Comparison of ENCODE assay signal across 1 cellular context in the genomic region with DNA sequence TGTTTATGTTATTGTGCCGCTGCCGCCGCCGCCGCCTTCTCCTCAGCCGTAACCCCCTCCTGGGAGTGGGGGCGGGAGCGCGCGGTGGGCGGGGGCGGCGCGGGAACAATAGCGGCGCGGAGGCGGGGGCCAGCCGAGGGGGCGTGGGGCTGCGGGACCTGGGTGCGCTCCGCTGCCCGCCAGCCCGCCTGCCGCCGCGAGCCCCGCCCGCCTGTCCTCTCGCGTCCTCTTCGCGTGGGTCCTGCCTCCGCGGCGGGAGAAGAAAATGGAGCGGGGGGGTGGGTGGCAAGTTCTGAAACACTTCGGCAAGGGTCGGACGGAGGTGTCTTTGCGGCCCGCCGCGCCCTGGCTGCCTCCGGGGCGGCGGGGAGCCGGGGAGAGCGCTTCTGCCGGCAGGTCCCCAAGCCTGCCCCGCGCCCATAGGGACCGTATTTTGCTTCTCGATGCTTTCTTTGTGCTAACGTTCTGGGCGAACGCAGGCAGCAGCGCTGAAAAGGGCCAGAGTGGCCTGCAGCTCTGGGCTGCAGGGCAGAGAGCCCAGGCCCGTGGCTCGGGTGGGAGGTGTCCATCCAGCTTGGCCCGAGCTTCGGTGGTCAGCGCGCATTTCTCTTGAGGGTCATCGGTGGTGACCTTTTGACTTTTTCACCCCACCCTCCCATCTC.
TF ChIP-seq lines count a peak whose summit lies in the region.

No MANE protein-coding gene starts in this region.

TF ChIP-seq in HepG2, 621 proteins besides CTCF, POLR2A, EP300 and RAD21 (continued from another document):
- TF ChIP-seq, protein P1, sequence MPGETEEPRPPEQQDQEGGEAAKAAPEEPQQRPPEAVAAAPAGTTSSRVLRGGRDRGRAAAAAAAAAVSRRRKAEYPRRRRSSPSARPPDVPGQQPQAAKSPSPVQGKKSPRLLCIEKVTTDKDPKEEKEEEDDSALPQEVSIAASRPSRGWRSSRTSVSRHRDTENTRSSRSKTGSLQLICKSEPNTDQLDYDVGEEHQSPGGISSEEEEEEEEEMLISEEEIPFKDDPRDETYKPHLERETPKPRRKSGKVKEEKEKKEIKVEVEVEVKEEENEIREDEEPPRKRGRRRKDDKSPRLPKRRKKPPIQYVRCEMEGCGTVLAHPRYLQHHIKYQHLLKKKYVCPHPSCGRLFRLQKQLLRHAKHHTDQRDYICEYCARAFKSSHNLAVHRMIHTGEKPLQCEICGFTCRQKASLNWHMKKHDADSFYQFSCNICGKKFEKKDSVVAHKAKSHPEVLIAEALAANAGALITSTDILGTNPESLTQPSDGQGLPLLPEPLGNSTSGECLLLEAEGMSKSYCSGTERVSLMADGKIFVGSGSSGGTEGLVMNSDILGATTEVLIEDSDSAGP (CRISPR knock-in tag; IDR thresholded peaks at IDR 0.05; ENCODE audit: borderline replicate concordance) = 0 out of 2 replicates have a peak, but pooled peaks have one; percentile 9
- TF ChIP-seq MYC (CRISPR knock-in tag; IDR thresholded peaks at IDR 0.05; ENCODE audit: borderline replicate concordance) (peak; percentile 54; the same call in 1 of the 2 replicates), ZNF674 (CRISPR knock-in tag; IDR thresholded peaks at IDR 0.05; ENCODE audit: low read depth) (peak; percentile 62; the same call in 1 of the 2 replicates), ZNF337 (CRISPR knock-in tag; IDR thresholded peaks at IDR 0.05; ENCODE audit: borderline replicate concordance, low read depth) (no peak), NR2F1 (CRISPR knock-in tag; IDR thresholded peaks at IDR 0.05) (peak in 1 of 2 experiments; percentile 46; a peak in 1 of 4 replicates), ZBTB7A (CRISPR knock-in tag; IDR thresholded peaks at IDR 0.05) (0 out of 2 replicates have a peak, but pooled peaks have one; percentile 55), KDM5A (IDR thresholded peaks at IDR 0.05; ENCODE audit: borderline replicate concordance, low read length) (peak; percentile 37; the same call in 1 of the 2 replicates), HDAC1 (CRISPR knock-in tag; IDR thresholded peaks at IDR 0.05) (peak; percentile 49), PHF8 (CRISPR knock-in tag; IDR thresholded peaks at IDR 0.05) (0 out of 2 replicates have a peak, but pooled peaks have one; percentile 52), BORCS8-MEF2B (CRISPR knock-in tag; IDR thresholded peaks at IDR 0.05) (no peak), ZNF678 (CRISPR knock-in tag; IDR thresholded peaks at IDR 0.05) (0 out of 2 replicates have a peak, but pooled peaks have one; percentile 1), ASH2L (IDR thresholded peaks at IDR 0.05; ENCODE audit: insufficient read length, low read depth, low read length) (peak; percentile 82), TBX2 (CRISPR knock-in tag; IDR thresholded peaks at IDR 0.05; ENCODE audit: borderline replicate concordance) (0 out of 2 replicates have a peak, but pooled peaks have one; percentile 5), SPEN (CRISPR knock-in tag; IDR thresholded peaks at IDR 0.05; ENCODE audit: low read depth) (no peak), RBFOX2 (IDR thresholded peaks at IDR 0.05; ENCODE audit: low read depth, low read length) (no peak; the same call in 1 of the 2 replicates), KMT2A (CRISPR knock-in tag; IDR thresholded peaks at IDR 0.05) (0 out of 2 replicates have a peak, but pooled peaks have one; percentile 10)
- TF ChIP-seq, protein P2, sequence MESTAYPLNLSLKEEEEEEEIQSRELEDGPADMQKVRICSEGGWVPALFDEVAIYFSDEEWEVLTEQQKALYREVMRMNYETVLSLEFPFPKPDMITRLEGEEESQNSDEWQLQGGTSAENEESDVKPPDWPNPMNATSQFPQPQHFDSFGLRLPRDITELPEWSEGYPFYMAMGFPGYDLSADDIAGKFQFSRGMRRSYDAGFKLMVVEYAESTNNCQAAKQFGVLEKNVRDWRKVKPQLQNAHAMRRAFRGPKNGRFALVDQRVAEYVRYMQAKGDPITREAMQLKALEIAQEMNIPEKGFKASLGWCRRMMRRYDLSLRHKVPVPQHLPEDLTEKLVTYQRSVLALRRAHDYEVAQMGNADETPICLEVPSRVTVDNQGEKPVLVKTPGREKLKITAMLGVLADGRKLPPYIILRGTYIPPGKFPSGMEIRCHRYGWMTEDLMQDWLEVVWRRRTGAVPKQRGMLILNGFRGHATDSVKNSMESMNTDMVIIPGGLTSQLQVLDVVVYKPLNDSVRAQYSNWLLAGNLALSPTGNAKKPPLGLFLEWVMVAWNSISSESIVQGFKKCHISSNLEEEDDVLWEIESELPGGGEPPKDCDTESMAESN (CRISPR knock-in tag; conservative IDR thresholded peaks at IDR 0.05) = 0 out of 2 replicates have a peak, but pooled peaks have one; percentile 14
- TF ChIP-seq, protein P3, sequence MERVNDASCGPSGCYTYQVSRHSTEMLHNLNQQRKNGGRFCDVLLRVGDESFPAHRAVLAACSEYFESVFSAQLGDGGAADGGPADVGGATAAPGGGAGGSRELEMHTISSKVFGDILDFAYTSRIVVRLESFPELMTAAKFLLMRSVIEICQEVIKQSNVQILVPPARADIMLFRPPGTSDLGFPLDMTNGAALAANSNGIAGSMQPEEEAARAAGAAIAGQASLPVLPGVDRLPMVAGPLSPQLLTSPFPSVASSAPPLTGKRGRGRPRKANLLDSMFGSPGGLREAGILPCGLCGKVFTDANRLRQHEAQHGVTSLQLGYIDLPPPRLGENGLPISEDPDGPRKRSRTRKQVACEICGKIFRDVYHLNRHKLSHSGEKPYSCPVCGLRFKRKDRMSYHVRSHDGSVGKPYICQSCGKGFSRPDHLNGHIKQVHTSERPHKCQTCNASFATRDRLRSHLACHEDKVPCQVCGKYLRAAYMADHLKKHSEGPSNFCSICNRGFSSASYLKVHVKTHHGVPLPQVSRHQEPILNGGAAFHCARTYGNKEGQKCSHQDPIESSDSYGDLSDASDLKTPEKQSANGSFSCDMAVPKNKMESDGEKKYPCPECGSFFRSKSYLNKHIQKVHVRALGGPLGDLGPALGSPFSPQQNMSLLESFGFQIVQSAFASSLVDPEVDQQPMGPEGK (CRISPR knock-in tag; IDR thresholded peaks at IDR 0.05) = peak; percentile 51
- TF ChIP-seq, protein P4, sequence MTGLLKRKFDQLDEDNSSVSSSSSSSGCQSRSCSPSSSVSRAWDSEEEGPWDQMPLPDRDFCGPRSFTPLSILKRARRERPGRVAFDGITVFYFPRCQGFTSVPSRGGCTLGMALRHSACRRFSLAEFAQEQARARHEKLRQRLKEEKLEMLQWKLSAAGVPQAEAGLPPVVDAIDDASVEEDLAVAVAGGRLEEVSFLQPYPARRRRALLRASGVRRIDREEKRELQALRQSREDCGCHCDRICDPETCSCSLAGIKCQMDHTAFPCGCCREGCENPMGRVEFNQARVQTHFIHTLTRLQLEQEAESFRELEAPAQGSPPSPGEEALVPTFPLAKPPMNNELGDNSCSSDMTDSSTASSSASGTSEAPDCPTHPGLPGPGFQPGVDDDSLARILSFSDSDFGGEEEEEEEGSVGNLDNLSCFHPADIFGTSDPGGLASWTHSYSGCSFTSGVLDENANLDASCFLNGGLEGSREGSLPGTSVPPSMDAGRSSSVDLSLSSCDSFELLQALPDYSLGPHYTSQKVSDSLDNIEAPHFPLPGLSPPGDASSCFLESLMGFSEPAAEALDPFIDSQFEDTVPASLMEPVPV (CRISPR knock-in tag; IDR thresholded peaks at IDR 0.05) = 0 out of 2 replicates have a peak, but pooled peaks have one; percentile 16
- TF ChIP-seq, protein P5, sequence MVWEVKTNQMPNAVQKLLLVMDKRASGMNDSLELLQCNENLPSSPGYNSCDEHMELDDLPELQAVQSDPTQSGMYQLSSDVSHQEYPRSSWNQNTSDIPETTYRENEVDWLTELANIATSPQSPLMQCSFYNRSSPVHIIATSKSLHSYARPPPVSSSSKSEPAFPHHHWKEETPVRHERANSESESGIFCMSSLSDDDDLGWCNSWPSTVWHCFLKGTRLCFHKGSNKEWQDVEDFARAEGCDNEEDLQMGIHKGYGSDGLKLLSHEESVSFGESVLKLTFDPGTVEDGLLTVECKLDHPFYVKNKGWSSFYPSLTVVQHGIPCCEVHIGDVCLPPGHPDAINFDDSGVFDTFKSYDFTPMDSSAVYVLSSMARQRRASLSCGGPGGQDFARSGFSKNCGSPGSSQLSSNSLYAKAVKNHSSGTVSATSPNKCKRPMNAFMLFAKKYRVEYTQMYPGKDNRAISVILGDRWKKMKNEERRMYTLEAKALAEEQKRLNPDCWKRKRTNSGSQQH (CRISPR knock-in tag; IDR thresholded peaks at IDR 0.05; ENCODE audit: low read depth) = 0 out of 2 replicates have a peak, but pooled peaks have one; percentile 2
- TF ChIP-seq, protein P6, sequence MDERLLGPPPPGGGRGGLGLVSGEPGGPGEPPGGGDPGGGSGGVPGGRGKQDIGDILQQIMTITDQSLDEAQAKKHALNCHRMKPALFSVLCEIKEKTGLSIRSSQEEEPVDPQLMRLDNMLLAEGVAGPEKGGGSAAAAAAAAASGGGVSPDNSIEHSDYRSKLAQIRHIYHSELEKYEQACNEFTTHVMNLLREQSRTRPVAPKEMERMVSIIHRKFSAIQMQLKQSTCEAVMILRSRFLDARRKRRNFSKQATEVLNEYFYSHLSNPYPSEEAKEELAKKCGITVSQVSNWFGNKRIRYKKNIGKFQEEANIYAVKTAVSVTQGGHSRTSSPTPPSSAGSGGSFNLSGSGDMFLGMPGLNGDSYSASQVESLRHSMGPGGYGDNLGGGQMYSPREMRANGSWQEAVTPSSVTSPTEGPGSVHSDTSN (CRISPR knock-in tag; IDR thresholded peaks at IDR 0.05) = no peak
- TF ChIP-seq, protein P7, sequence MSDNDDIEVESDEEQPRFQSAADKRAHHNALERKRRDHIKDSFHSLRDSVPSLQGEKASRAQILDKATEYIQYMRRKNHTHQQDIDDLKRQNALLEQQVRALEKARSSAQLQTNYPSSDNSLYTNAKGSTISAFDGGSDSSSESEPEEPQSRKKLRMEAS (IDR thresholded peaks at IDR 0.05) = peak; percentile 29; the same call in 1 of the 2 replicates
- TF ChIP-seq, protein P8, sequence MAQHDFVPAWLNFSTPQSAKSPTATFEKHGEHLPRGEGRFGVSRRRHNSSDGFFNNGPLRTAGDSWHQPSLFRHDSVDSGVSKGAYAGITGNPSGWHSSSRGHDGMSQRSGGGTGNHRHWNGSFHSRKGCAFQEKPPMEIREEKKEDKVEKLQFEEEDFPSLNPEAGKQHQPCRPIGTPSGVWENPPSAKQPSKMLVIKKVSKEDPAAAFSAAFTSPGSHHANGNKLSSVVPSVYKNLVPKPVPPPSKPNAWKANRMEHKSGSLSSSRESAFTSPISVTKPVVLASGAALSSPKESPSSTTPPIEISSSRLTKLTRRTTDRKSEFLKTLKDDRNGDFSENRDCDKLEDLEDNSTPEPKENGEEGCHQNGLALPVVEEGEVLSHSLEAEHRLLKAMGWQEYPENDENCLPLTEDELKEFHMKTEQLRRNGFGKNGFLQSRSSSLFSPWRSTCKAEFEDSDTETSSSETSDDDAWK (CRISPR knock-in tag; IDR thresholded peaks at IDR 0.05) = no peak
- TF ChIP-seq, protein P9, sequence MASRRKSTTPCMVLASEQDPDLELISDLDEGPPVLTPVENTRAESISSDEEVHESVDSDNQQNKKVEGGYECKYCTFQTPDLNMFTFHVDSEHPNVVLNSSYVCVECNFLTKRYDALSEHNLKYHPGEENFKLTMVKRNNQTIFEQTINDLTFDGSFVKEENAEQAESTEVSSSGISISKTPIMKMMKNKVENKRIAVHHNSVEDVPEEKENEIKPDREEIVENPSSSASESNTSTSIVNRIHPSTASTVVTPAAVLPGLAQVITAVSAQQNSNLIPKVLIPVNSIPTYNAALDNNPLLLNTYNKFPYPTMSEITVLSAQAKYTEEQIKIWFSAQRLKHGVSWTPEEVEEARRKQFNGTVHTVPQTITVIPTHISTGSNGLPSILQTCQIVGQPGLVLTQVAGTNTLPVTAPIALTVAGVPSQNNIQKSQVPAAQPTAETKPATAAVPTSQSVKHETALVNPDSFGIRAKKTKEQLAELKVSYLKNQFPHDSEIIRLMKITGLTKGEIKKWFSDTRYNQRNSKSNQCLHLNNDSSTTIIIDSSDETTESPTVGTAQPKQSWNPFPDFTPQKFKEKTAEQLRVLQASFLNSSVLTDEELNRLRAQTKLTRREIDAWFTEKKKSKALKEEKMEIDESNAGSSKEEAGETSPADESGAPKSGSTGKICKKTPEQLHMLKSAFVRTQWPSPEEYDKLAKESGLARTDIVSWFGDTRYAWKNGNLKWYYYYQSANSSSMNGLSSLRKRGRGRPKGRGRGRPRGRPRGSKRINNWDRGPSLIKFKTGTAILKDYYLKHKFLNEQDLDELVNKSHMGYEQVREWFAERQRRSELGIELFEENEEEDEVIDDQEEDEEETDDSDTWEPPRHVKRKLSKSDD (CRISPR knock-in tag; IDR thresholded peaks at IDR 0.05; ENCODE audit: low read depth) = peak; percentile 23; the same call in 1 of the 2 replicates
- TF ChIP-seq, protein P10, sequence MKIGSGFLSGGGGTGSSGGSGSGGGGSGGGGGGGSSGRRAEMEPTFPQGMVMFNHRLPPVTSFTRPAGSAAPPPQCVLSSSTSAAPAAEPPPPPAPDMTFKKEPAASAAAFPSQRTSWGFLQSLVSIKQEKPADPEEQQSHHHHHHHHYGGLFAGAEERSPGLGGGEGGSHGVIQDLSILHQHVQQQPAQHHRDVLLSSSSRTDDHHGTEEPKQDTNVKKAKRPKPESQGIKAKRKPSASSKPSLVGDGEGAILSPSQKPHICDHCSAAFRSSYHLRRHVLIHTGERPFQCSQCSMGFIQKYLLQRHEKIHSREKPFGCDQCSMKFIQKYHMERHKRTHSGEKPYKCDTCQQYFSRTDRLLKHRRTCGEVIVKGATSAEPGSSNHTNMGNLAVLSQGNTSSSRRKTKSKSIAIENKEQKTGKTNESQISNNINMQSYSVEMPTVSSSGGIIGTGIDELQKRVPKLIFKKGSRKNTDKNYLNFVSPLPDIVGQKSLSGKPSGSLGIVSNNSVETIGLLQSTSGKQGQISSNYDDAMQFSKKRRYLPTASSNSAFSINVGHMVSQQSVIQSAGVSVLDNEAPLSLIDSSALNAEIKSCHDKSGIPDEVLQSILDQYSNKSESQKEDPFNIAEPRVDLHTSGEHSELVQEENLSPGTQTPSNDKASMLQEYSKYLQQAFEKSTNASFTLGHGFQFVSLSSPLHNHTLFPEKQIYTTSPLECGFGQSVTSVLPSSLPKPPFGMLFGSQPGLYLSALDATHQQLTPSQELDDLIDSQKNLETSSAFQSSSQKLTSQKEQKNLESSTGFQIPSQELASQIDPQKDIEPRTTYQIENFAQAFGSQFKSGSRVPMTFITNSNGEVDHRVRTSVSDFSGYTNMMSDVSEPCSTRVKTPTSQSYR (CRISPR knock-in tag; IDR thresholded peaks at IDR 0.05; ENCODE audit: borderline replicate concordance) = no peak
TF ChIP-seq in HepG2: peak in this region for 21.
